In the genomic region with DNA sequence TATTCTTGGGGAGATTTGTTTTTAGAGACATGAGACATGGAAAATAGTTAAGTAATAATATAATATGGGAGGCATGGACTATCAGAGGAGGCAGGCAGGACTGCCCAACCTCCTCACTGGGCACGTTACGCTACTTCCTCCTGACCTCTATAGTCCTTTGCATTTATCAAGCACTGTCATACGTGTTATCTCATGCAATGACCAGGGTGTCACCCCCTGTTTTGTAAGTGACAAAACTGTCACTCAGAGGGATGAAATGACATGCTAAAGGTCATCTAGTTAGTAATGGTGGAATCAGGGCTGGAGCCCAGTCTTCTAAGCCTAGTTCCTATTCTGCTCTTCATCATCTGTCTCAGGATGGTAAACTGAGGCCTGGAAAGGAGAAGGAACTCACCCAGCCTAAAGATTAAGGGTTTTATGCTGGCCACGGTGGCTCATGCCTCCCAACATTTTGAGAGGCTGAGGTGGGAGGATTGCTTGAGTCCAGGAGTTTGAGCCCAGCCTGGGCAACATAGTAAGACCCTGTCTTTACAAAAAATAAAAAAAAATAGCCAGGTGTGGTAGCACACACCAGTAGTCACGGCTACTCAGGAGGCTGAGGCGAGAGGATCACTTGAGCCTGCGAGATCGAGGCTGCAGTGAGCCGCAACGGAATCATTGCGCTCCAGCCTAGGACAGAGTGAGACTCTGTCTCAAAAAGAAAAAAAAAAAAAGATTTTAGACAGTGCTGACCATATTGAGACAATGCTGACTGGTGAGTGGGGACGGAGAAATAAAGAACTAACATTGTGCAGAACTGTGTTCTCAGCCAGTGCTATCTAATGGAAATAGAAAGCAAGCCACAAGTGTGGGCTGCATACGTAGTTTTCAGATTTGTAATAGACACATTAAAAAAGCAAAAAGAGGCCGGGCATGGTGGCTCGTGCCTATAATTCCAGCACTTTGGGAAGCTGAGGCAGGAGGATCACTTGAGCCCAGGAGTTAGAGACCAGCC, we compare ENCODE assay signal across 12 cellular contexts.
DNase-seq lines count a peak whose midpoint lies in the region; ATAC-seq and TF ChIP-seq lines count a peak whose summit lies in the region.
"Had no signal": no experiment of that assay in that cellular context is flagged by ENCODE, and none has a peak within 500 bp of the region (broad histone marks: within the 10 kb centered on the region; RNA-seq: fewer than 3 reads in every experiment).

No MANE protein-coding gene starts in this region.

- CTCF ChIA-PET in activated CD8-positive, alpha-beta T cell treated with anti-CD3 and anti-CD28 coated beads for 36 hours (lab: Charles Lee), result interaction anchor here (0.8 to 1.6 kb wide), 3 partner anchors 12 to 149 kb away, joined by 3 to 4 read pairs (median 3); no protein-coding TSS in a partner anchor
- CTCF ChIA-PET in activated CD8-positive, alpha-beta T cell treated with anti-CD3 and anti-CD28 coated beads, Interleukin-2, amount 10 ng/mL, durations not matched to agents 7 days and 5 days (lab: Charles Lee), result no interaction called here

- H3K27ac Mint-ChIP-seq in activated CD8-positive, alpha-beta T cell treated with anti-CD3 and anti-CD28 coated beads for 36 hours, result peak overlapping the region; percentile 57
- no peak overlapping the region for H3K27ac Mint-ChIP-seq in activated CD8-positive, alpha-beta T cell treated with anti-CD3 and anti-CD28 coated beads, Interleukin-2, amount 10 ng/mL, durations not matched to agents 7 days and 5 days
- H3K27ac Mint-ChIP-seq in IgD-negative memory B cell (peak overlapping the region; percentile 73 to 95 (median 93)), chondrocyte (ENCODE audit: unreplicated experiment) (peak overlapping the region; percentile 8)

- H3K9me3 Mint-ChIP-seq in activated CD8-positive, alpha-beta T cell treated with anti-CD3 and anti-CD28 coated beads for 36 hours, result peaks cover 3% of the 10 kb centered on the region
- no peaks in the 10 kb centered on the region for H3K9me3 Mint-ChIP-seq in activated CD8-positive, alpha-beta T cell treated with anti-CD3 and anti-CD28 coated beads, Interleukin-2, amount 10 ng/mL, durations not matched to agents 7 days and 5 days (ENCODE audit: insufficient read depth)
- H3K9me3 Mint-ChIP-seq in IgD-negative memory B cell (peaks cover 0 to 3% (median 2%) of the 10 kb centered on the region in 3 donors), chondrocyte (ENCODE audit: low read depth) (no peaks in the 10 kb centered on the region)

- POLR2A ChIA-PET in activated CD8-positive, alpha-beta T cell treated with anti-CD3 and anti-CD28 coated beads for 36 hours (lab: Charles Lee), result interaction anchor here (0.6 kb wide), 1 partner anchor 62 kb away, joined by 3 read pairs; no protein-coding TSS in a partner anchor
- POLR2A ChIA-PET in activated CD8-positive, alpha-beta T cell treated with anti-CD3 and anti-CD28 coated beads, Interleukin-2, amount 10 ng/mL, durations not matched to agents 7 days and 5 days (lab: Charles Lee), result interaction anchor here (0.5 kb wide), 1 partner anchor 62 kb away, joined by 3 read pairs; no protein-coding TSS in a partner anchor

- H3K4me1 Mint-ChIP-seq in activated CD8-positive, alpha-beta T cell treated with anti-CD3 and anti-CD28 coated beads for 36 hours (ENCODE audit: low read depth), result peaks cover 43% of the 10 kb centered on the region
- H3K4me1 Mint-ChIP-seq in activated CD8-positive, alpha-beta T cell treated with anti-CD3 and anti-CD28 coated beads, Interleukin-2, amount 10 ng/mL, durations not matched to agents 7 days and 5 days (ENCODE audit: low read depth), result peaks cover 29% of the 10 kb centered on the region
- H3K4me1 Mint-ChIP-seq in IgD-negative memory B cell (peaks cover 44 to 69% (median 60%) of the 10 kb centered on the region in 3 donors), chondrocyte (ENCODE audit: low read depth) (peaks cover 61% of the 10 kb centered on the region)

- peaks cover 22% of the 10 kb centered on the region for H3K36me3 Mint-ChIP-seq in activated CD8-positive, alpha-beta T cell treated with anti-CD3 and anti-CD28 coated beads for 36 hours (ENCODE audit: low read depth)
- H3K36me3 Mint-ChIP-seq in activated CD8-positive, alpha-beta T cell treated with anti-CD3 and anti-CD28 coated beads, Interleukin-2, amount 10 ng/mL, durations not matched to agents 7 days and 5 days (ENCODE audit: low read depth), result peaks cover 32% of the 10 kb centered on the region
- H3K36me3 Mint-ChIP-seq in IgD-negative memory B cell, result peaks cover 12% of the 10 kb centered on the region
- H3K36me3 Mint-ChIP-seq in chondrocyte (ENCODE audit: low read depth), result peaks cover 3% of the 10 kb centered on the region

- H3K27me3 Mint-ChIP-seq in activated CD8-positive, alpha-beta T cell treated with anti-CD3 and anti-CD28 coated beads for 36 hours, result no peaks in the 10 kb centered on the region
- no peaks in the 10 kb centered on the region for H3K27me3 Mint-ChIP-seq in activated CD8-positive, alpha-beta T cell treated with anti-CD3 and anti-CD28 coated beads, Interleukin-2, amount 10 ng/mL, durations not matched to agents 7 days and 5 days (ENCODE audit: low read depth)
- H3K27me3 Mint-ChIP-seq in IgD-negative memory B cell (no peaks in the 10 kb centered on the region), chondrocyte (ENCODE audit: low read depth) (no peaks in the 10 kb centered on the region)

- intact Hi-C loops in activated CD8-positive, alpha-beta T cell treated with anti-CD3 and anti-CD28 coated beads for 36 hours (cut with micrococcal nuclease), result no loop called here

- DNase-seq in activated CD8-positive, alpha-beta T cell treated with anti-CD3 and anti-CD28 coated beads for 36 hours, result no peak
- no peak for DNase-seq in activated CD8-positive, alpha-beta T cell treated with anti-CD3 and anti-CD28 coated beads, Interleukin-2, amount 10 ng/mL, durations not matched to agents 7 days and 5 days
- no peak for DNase-seq in chondrocyte (ENCODE audit: low spot score)
- DNase-seq in stimulated activated CD8-positive, alpha-beta memory T cell treated with anti-CD3 and anti-CD28 coated beads, Interleukin-4, amount 100 ng/mL, for 48 hours, result peak; percentile 18
- no peak for DNase-seq in DMS79 (lab: John Stamatoyannopoulos, UW)
- no peak for DNase-seq in hepatic stellate cell (ENCODE audit: low spot score)
- no peak for DNase-seq in NCI-H187 (lab: John Stamatoyannopoulos, UW)
- DNase-seq: activated CD4-positive, alpha-beta T cell treated with anti-CD3 and anti-CD28 coated beads, Interleukin-2, amount 50 U/mL, for 48 hours; amygdala; sigmoid colon had no signal

- H3K4me3 Mint-ChIP-seq in activated CD8-positive, alpha-beta T cell treated with anti-CD3 and anti-CD28 coated beads for 36 hours, result no peak overlapping the region
- no peak overlapping the region for H3K4me3 Mint-ChIP-seq in activated CD8-positive, alpha-beta T cell treated with anti-CD3 and anti-CD28 coated beads, Interleukin-2, amount 10 ng/mL, durations not matched to agents 7 days and 5 days
- peak overlapping the region; percentile 85 to 95 (median 90) for H3K4me3 Mint-ChIP-seq in IgD-negative memory B cell
- no peak overlapping the region for H3K4me3 Mint-ChIP-seq in chondrocyte (ENCODE audit: unreplicated experiment)

- ATAC-seq in activated CD8-positive, alpha-beta T cell treated with anti-CD3 and anti-CD28 coated beads for 36 hours, result no peak
- no peak for ATAC-seq in activated CD8-positive, alpha-beta T cell treated with anti-CD3 and anti-CD28 coated beads, Interleukin-2, amount 10 ng/mL, durations not matched to agents 7 days and 5 days
- ATAC-seq: HCT116 had no signal

- TF ChIP-seq CTCF in activated CD8-positive, alpha-beta T cell treated with anti-CD3 and anti-CD28 coated beads for 36 hours (IDR thresholded peaks at IDR 0.05), result no peak
- TF ChIP-seq CTCF in chondrocyte (IDR thresholded peaks at IDR 0.05), result no peak

Comparison
In these comparisons a context has a peak if more than half of its experiments do, and no peak if none do; other contexts are left out.
1. H3K4me3 Mint-ChIP-seq: peak in IgD-negative memory B cell (4 of 4); none in activated CD8-positive, alpha-beta T cell treated with anti-CD3 and anti-CD28 coated beads for 36 hours (single experiment), activated CD8-positive, alpha-beta T cell treated with anti-CD3 and anti-CD28 coated beads, Interleukin-2, amount 10 ng/mL, durations not matched to agents 7 days and 5 days (single experiment) and chondrocyte (single experiment).